In the genomic region with DNA sequence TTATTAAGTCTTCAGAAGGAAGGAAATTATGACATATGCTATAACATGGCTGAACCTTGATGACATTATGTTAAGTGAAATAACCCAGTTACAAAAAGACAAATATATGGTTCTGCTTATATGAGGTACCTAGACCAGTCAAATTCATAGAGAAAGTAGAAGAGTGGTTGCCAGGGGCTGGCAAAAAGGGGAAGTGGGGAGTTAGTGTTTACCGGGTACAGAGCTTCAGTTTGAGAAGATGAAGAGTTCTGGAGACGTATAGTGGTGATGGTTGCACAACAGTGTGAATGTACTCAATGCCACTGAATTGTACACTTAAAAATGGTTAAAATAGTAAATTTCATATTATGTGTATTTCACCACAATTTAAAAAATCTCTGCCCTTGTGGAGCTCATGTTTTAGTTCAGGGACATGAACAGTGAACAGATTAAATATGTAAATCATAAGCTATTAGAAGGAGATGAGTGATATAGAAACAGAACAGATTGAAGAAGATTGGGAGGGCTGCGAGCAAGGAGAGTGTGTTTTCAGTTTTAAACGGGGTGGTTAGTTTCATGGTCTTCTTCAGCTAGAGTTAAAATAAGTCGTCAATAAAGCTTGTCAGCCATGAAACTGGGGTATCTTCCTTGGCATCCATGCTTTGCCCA, we compare ENCODE assay signal across 8 cellular contexts.
DNase-seq lines count a peak whose midpoint lies in the region; ATAC-seq and TF ChIP-seq lines count a peak whose summit lies in the region.

No MANE protein-coding gene starts in this region.

- DNase-seq in NB4 (ENCODE audit: low read depth) = peak; percentile 87
- DNase-seq in sciatic nerve (ENCODE audit: low spot score) = no peak
- DNase-seq in effector CD4-positive, alpha-beta T cell = no peak
- DNase-seq in adrenal gland = no peak
- no peak for DNase-seq in lower lobe of right lung
- DNase-seq in aorta = no peak

- no peaks in the 10 kb centered on the region for H3K27me3 ChIP-seq in adrenal gland
- H3K27me3 ChIP-seq in lower lobe of right lung (ENCODE audit: low read depth) = no peaks in the 10 kb centered on the region
- H3K27me3 ChIP-seq in aorta (ENCODE audit: control insufficient read depth in 1 of 2, insufficient read depth in 2 of 2, low read length in 1 of 2) = no peaks in the 10 kb centered on the region

- no peak overlapping the region for H3K4me3 ChIP-seq in NB4 (ENCODE audit: low read depth, low read length)
- no peak overlapping the region for H3K4me3 ChIP-seq in adrenal gland
- H3K4me3 ChIP-seq in lower lobe of right lung = no peak overlapping the region
- H3K4me3 ChIP-seq in aorta (ENCODE audit: low read length in 2 of 2) = no peak overlapping the region

- peak; percentile 50 for ATAC-seq in GM19395 (IDR thresholded peaks at IDR 0.05; ENCODE audit: unreplicated experiment)
- peak; percentile 49 for ATAC-seq in HG02981 (IDR thresholded peaks at IDR 0.05; ENCODE audit: unreplicated experiment)
- peak; percentile 67 for ATAC-seq in sciatic nerve
- ATAC-seq in lower lobe of right lung = no peak
- no peak for ATAC-seq in aorta (ENCODE audit: low FRiP score)

- no peaks in the 10 kb centered on the region for H3K4me1 ChIP-seq in adrenal gland (replicated peaks in 1 of 2)
- H3K4me1 ChIP-seq in lower lobe of right lung = peaks cover 17% of the 10 kb centered on the region
- peaks cover 0 to 1% of the 10 kb centered on the region in 2 donors for H3K4me1 ChIP-seq in aorta (ENCODE audit: control insufficient read depth in 1 of 2, insufficient read depth in 2 of 2, low read length in 2 of 2)

- WGBS in adrenal gland, 4 donors = 67 to 80% (median 71%) methylated on average over 5 of the region's 5 CpGs
- WGBS in aorta, 2 donors = 82 to 83% methylated on average over 5 of the region's 5 CpGs

- no peaks in the 10 kb centered on the region for H3K9me3 ChIP-seq in adrenal gland (replicated peaks in 1 of 3)
- H3K9me3 ChIP-seq in lower lobe of right lung = no peaks in the 10 kb centered on the region
- no peaks in the 10 kb centered on the region for H3K9me3 ChIP-seq in aorta (ENCODE audit: control insufficient read depth, low read length)

- H3K27ac ChIP-seq in adrenal gland (no peak overlapping the region), lower lobe of right lung (no peak overlapping the region), aorta (ENCODE audit: low read depth in 1 of 2, low read length in 2 of 2) (no peak overlapping the region)

- TF ChIP-seq POLR2A in NB4 (IDR thresholded peaks at IDR 0.05; ENCODE audit: extremely low read depth, insufficient read length) = no peak
- no peak for TF ChIP-seq POLR2A in adrenal gland (IDR thresholded peaks at IDR 0.05)

- no peak for TF ChIP-seq CTCF in NB4 (IDR thresholded peaks at IDR 0.05; ENCODE audit: low read depth, low read length)
- TF ChIP-seq CTCF in adrenal gland (IDR thresholded peaks at IDR 0.05) = no peak
- no peak for TF ChIP-seq CTCF in lower lobe of right lung (IDR thresholded peaks at IDR 0.05)

- no peaks in the 10 kb centered on the region for H3K36me3 ChIP-seq in adrenal gland (replicated peaks in 1 of 2)
- H3K36me3 ChIP-seq in lower lobe of right lung = no peaks in the 10 kb centered on the region
- no peaks in the 10 kb centered on the region for H3K36me3 ChIP-seq in aorta (ENCODE audit: control insufficient read depth in 1 of 2, insufficient read depth in 2 of 2, low read length in 1 of 2)

- intact Hi-C loops in sciatic nerve (cut with DNase I) (no loop called here), adrenal gland (cut with DNase I) (no loop called here), lower lobe of right lung (cut with DNase I) (no loop called here), aorta (cut with DNase I) (no loop called here)

Comparison
In these comparisons a context has a peak if more than half of its experiments do, and no peak if none do; other contexts are left out.
1. ATAC-seq: peak in GM19395 (single experiment), HG02981 (single experiment) and sciatic nerve (single experiment); none in lower lobe of right lung (0 of 2) and aorta (single experiment).